In genomic region chr1:116377564-116378529, GRCh38 we compare ENCODE assay signal across 1 cellular context.
A peak's percentile ranks its signal among the peaks of the same experiment; 100 is the strongest.
TF ChIP-seq lines count a peak whose summit lies in the region.

No MANE protein-coding gene starts in this region.

TF ChIP-seq in HEK293, 187 proteins besides CTCF, POLR2A, EP300 and RAD21 (continued from another document):
- no peak for TF ChIP-seq ZNF280C (tag by site-specific recombination; IDR thresholded peaks at IDR 0.05)
- TF ChIP-seq ZNF830 (tag by site-specific recombination; IDR thresholded peaks at IDR 0.05; ENCODE audit: low read depth) = no peak
- no peak for TF ChIP-seq ZNF426 (tag by site-specific recombination; IDR thresholded peaks at IDR 0.05)
- no peak for TF ChIP-seq TSHZ1 (tag by site-specific recombination; IDR thresholded peaks at IDR 0.05; ENCODE audit: borderline replicate concordance)
- TF ChIP-seq ZBTB20 (tag by site-specific recombination; IDR thresholded peaks at IDR 0.05) = peak; percentile 12; the same call in 1 of the 2 replicates
- peak; percentile 43 for TF ChIP-seq ZNF366 (tag by site-specific recombination; conservative IDR thresholded peaks at IDR 0.05)
- peak; percentile 94 for TF ChIP-seq ZNF600 (tag by site-specific recombination; IDR thresholded peaks at IDR 0.05)
- peak; percentile 74 for TF ChIP-seq REST (tag by site-specific recombination; IDR thresholded peaks at IDR 0.05)
- peak; percentile 37; the same call in 1 of the 2 replicates for TF ChIP-seq ZNF660 (tag by site-specific recombination; IDR thresholded peaks at IDR 0.05)
- TF ChIP-seq TRIM28 (IDR thresholded peaks at IDR 0.05; ENCODE audit: borderline replicate concordance, low read length) = peak; percentile 73; the same call in 1 of the 2 replicates
- TF ChIP-seq ZNF239 (tag by site-specific recombination; IDR thresholded peaks at IDR 0.05) = no peak
- no peak for TF ChIP-seq ZIC2 (tag by site-specific recombination; IDR thresholded peaks at IDR 0.05)
- no peak for TF ChIP-seq ZNF585B (tag by site-specific recombination; IDR thresholded peaks at IDR 0.05)
- TF ChIP-seq ZNF146 (tag by site-specific recombination; IDR thresholded peaks at IDR 0.05) = no peak
- no peak for TF ChIP-seq ZSCAN4 (tag by site-specific recombination; IDR thresholded peaks at IDR 0.05)
- TF ChIP-seq ZEB2 (tag by site-specific recombination; IDR thresholded peaks at IDR 0.05) = peak; percentile 69
- no peak for TF ChIP-seq KLF7 (tag by site-specific recombination; IDR thresholded peaks at IDR 0.05; ENCODE audit: borderline replicate concordance)
- no peak for TF ChIP-seq BCL6B (tag by site-specific recombination; IDR thresholded peaks at IDR 0.05)
- TF ChIP-seq ZNF624 (tag by site-specific recombination; IDR thresholded peaks at IDR 0.05) = no peak
- TF ChIP-seq OSR2 (tag by site-specific recombination; IDR thresholded peaks at IDR 0.05) = no peak
- no peak for TF ChIP-seq ZNF121 (tag by site-specific recombination; IDR thresholded peaks at IDR 0.05)
- TF ChIP-seq ZNF747 (tag by site-specific recombination; IDR thresholded peaks at IDR 0.05) = no peak
- TF ChIP-seq ZBTB17 (tag by site-specific recombination; IDR thresholded peaks at IDR 0.05) = peak; percentile 97
- no peak for TF ChIP-seq ZNF292 (tag by site-specific recombination; IDR thresholded peaks at IDR 0.05; ENCODE audit: borderline replicate concordance, low read depth)
- TF ChIP-seq ZNF23 (tag by site-specific recombination; IDR thresholded peaks at IDR 0.05; ENCODE audit: borderline replicate concordance) = no peak
- TF ChIP-seq ZNF335 (tag by site-specific recombination; conservative IDR thresholded peaks at IDR 0.05) = no peak
- no peak for TF ChIP-seq ZNF302 (tag by site-specific recombination; IDR thresholded peaks at IDR 0.05; ENCODE audit: low read depth)
- 0 out of 2 replicates have a peak, but pooled peaks have one; percentile 32 for TF ChIP-seq ZFP37 (tag by site-specific recombination; IDR thresholded peaks at IDR 0.05)
- TF ChIP-seq PRDM10 (tag by site-specific recombination; IDR thresholded peaks at IDR 0.05) = peak; percentile 27; the same call in 1 of the 2 replicates
- no peak for TF ChIP-seq KLF17 (tag by site-specific recombination; IDR thresholded peaks at IDR 0.05)
- TF ChIP-seq GFI1B (tag by site-specific recombination; IDR thresholded peaks at IDR 0.05) = 0 out of 2 replicates have a peak, but pooled peaks have one; percentile 4
- no peak for TF ChIP-seq ZNF433 (tag by site-specific recombination; IDR thresholded peaks at IDR 0.05; ENCODE audit: low read depth)
- TF ChIP-seq KLF1 (tag by site-specific recombination; IDR thresholded peaks at IDR 0.05) = no peak
TF ChIP-seq in HEK293: peak in this region for 15.
